1 cellular context compared by ENCODE assay signal in the genomic region with DNA sequence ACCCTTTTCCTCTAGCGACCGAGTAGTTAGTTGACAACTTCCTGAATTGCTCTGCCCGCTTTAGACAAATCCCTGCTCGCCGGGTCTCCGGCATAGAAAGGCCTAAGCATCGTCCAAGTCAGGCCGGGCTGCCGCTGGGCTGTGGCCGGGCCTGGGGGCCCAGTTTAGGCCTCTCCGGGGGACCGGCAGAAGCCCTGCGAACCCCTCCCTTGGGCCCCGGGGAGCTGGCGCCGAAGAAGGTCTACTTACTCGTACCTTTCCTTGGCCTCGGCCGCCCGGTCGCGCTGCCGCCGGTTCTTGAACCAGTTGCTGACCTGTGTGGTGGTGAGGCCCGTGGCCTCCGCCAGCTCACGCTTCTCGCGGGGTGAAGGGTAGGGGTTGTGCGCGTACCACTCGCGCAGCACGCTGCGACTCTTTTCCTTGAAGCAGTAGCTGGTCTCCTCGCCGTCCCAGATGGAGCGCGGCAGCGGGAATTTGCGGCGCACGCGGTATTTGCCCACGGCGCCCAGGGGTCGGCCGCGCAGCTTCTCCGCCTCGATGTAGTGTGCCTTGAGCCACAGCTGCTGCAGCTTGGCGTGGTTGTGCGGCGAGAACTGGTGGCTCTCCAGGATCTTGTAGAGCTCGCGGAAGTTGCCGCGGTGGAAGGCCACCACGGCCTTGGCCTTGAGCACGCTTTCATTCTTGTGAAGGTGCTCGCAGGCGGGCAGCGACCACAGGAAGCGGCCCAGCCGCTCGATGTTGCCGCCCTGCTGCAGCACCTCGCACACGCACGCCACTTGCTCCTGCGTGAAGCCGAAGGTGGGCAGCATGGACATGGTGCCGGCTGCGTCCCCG.
A peak's percentile ranks its signal among the peaks of the same experiment; 100 is the strongest.
TF ChIP-seq lines count a peak whose summit lies in the region.

No MANE protein-coding gene starts in this region.

TF ChIP-seq in H1, 55 proteins besides CTCF, POLR2A, EP300 and RAD21 (continued from another document):
- TF ChIP-seq CHD7 (IDR thresholded peaks at IDR 0.05; ENCODE audit: insufficient replicate concordance, low read length) (no peak), HDAC6 (IDR thresholded peaks at IDR 0.05; ENCODE audit: low read depth, low read length) (no peak), POLR2AphosphoS5 (IDR thresholded peaks at IDR 0.05; ENCODE audit: low read depth, low read length) (no peak), TCF12 (IDR thresholded peaks at IDR 0.05; ENCODE audit: low read depth, low read length) (no peak), E2F6 (IDR thresholded peaks at IDR 0.05) (peak; percentile 79), MAX (IDR thresholded peaks at IDR 0.05) (peak; percentile 47), SP2 (IDR thresholded peaks at IDR 0.05; ENCODE audit: low read length) (no peak), MAFK (IDR thresholded peaks at IDR 0.05; ENCODE audit: low read depth, low read length) (no peak), SIN3A (conservative IDR thresholded peaks at IDR 0.05 in 1 of 2, IDR thresholded peaks at IDR 0.05 in 1 of 2; ENCODE audit: low read depth in 1 of 2, low read length in 2 of 2) (no peak), SUZ12 (IDR thresholded peaks at IDR 0.05; ENCODE audit: low read length) (peak; percentile 100), PHF8 (conservative IDR thresholded peaks at IDR 0.05; ENCODE audit: low read depth, low read length) (no peak), ASH2L (IDR thresholded peaks at IDR 0.05; ENCODE audit: low read length) (no peak), YY1 (IDR thresholded peaks at IDR 0.05; ENCODE audit: low read depth, low read length) (no peak), JUN (IDR thresholded peaks at IDR 0.05; ENCODE audit: low read depth, low read length) (no peak), ATF2 (IDR thresholded peaks at IDR 0.05; ENCODE audit: low read length) (no peak), CEBPB (IDR thresholded peaks at IDR 0.05; ENCODE audit: low read depth, low read length) (no peak), BRCA1 (IDR thresholded peaks at IDR 0.05; ENCODE audit: low read depth, low read length) (no peak), RNF2 (IDR thresholded peaks at IDR 0.05; ENCODE audit: borderline replicate concordance, low read depth, low read length, missing control alignments, poor library complexity, severe bottlenecking) (peak; percentile 86), GTF2F1 (IDR thresholded peaks at IDR 0.05; ENCODE audit: borderline replicate concordance, low read depth, low read length) (no peak), BCL11A (IDR thresholded peaks at IDR 0.05; ENCODE audit: low read depth in 2 of 2, low read length in 2 of 2) (no peak), KDM5A (IDR thresholded peaks at IDR 0.05; ENCODE audit: low read length) (no peak), FOSL1 (IDR thresholded peaks at IDR 0.05; ENCODE audit: insufficient read depth, low read depth, low read length) (no peak), KDM4A (IDR thresholded peaks at IDR 0.05; ENCODE audit: low read depth, low read length, severe bottlenecking) (peak; percentile 10), EZH2 (IDR thresholded peaks at IDR 0.05; ENCODE audit: low read depth, low read length, severe bottlenecking) (peak; percentile 100), SRF (IDR thresholded peaks at IDR 0.05; ENCODE audit: low read depth, low read length) (no peak), EGR1 (IDR thresholded peaks at IDR 0.05; ENCODE audit: borderline replicate concordance, low read depth, low read length) (no peak), JUND (IDR thresholded peaks at IDR 0.05; ENCODE audit: low read length) (no peak), SP1 (IDR thresholded peaks at IDR 0.05; ENCODE audit: low read depth, low read length) (no peak), NANOG (IDR thresholded peaks at IDR 0.05; ENCODE audit: insufficient read depth, low read depth, low read length, poor library complexity, severe bottlenecking) (no peak)
